8 cellular contexts compared by ENCODE assay signal in genomic region chr17:45895969-45896793, GRCh38. TPM values are rescaled to one million over a fixed set of nuclear protein-coding genes. Genes with fewer than 3 reads are reported as not detected.
DNase-seq lines count a peak whose midpoint lies in the region; ATAC-seq lines count a peak whose summit lies in the region.

No MANE protein-coding gene starts in this region.

- H3K9ac ChIP-seq in rectal smooth muscle tissue (ENCODE audit: low read length): no peak overlapping the region

- no peaks in the 10 kb centered on the region for H3K36me3 ChIP-seq in esophagus (ENCODE audit: control insufficient read depth in 2 of 2, insufficient read depth in 2 of 2, low read length in 1 of 2)
- H3K36me3 ChIP-seq in rectal smooth muscle tissue (ENCODE audit: control insufficient read depth, insufficient read depth, low read length): no peaks in the 10 kb centered on the region

- H3K27me3 ChIP-seq in esophagus (ENCODE audit: control insufficient read depth in 1 of 2, insufficient read depth in 2 of 2, low read length in 2 of 2): peaks cover 0 to 5% of the 10 kb centered on the region in 2 donors
- peaks cover 4% of the 10 kb centered on the region for H3K27me3 ChIP-seq in rectal smooth muscle tissue (ENCODE audit: control insufficient read depth, insufficient read depth, low read length)

- DNase-seq in DMS79 (lab: John Stamatoyannopoulos, UW) (peak; percentile 61), DMS79 treated with DMSO at 0.1 percent for 48 hours (lab: John Stamatoyannopoulos, UW) (no peak), NCI-H2227 (lab: John Stamatoyannopoulos, UW; ENCODE audit: unreplicated experiment) (peak; percentile 79), amniotic stem cell (lab: John Stamatoyannopoulos, UW) (no peak), cerebellar cortex (ENCODE audit: low spot score) (no peak)

- H3K27ac ChIP-seq in esophagus (ENCODE audit: low read depth in 2 of 2, low read length in 1 of 2) (no peak overlapping the region), rectal smooth muscle tissue (ENCODE audit: low read depth, low read length) (no peak overlapping the region)

- WGBS in esophagus, 2 donors: 6 to 7% methylated on average over 55 of the region's 55 CpGs

- no peaks in the 10 kb centered on the region for H3K9me3 ChIP-seq in esophagus (ENCODE audit: control insufficient read depth in 2 of 2, insufficient read depth in 1 of 2, low read depth in 1 of 2, low read length in 1 of 2)

- H3K4me3 ChIP-seq in esophagus (ENCODE audit: low read depth in 1 of 2, low read length in 2 of 2) (peak overlapping the region; percentile 76 to 79), rectal smooth muscle tissue (ENCODE audit: low read length) (peak overlapping the region; percentile 81)

- no peak for ATAC-seq in HG02759 (IDR thresholded peaks at IDR 0.05; ENCODE audit: unreplicated experiment)

- H3K4me1 ChIP-seq in esophagus (ENCODE audit: control insufficient read depth in 2 of 2, insufficient read depth in 2 of 2, low read length in 1 of 2): peaks cover 9 to 20% of the 10 kb centered on the region in 2 donors
- peaks cover 2% of the 10 kb centered on the region for H3K4me1 ChIP-seq in rectal smooth muscle tissue (ENCODE audit: control insufficient read depth, insufficient read depth, low read length)

RNA-seq across cellular contexts. Expression of gene MAPT, which starts 1.8 kb away (rescaled TPM):
- polyA plus RNA-seq in esophagus: 1 to 10 TPM; 4.5 to 4.7 TPM

RNA-seq across cellular contexts. Expression of gene SPPL2C, which starts 51.5 kb away (rescaled TPM):
- not detected for polyA plus RNA-seq in esophagus

Comparison
In these comparisons a context has a peak if more than half of its experiments do, and no peak if none do; other contexts are left out.
1. DNase-seq: peak in DMS79 (single experiment) and NCI-H2227 (single experiment); none in DMS79 treated with DMSO at 0.1 percent for 48 hours (single experiment), amniotic stem cell (single experiment) and cerebellar cortex (single experiment).